7 cellular contexts compared by ENCODE assay signal in the genomic region with DNA sequence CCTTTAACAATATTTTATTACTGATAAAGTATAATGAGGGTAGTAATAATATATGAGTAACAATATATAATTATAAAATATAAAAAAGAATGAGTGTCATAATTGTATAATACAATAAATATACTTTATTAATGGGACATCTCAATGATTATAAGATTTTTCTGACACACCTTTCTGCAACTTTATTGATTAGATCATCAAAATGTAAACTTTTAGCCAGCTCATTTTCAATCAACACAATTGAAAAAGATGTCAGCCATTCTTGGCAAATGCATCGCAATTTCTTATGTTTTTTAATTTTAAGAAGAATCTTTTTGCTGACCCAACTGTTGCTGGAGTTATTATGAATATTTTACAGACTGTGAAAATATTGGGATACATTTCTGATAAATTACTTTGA.
"Had no signal": no experiment of that assay in that cellular context is flagged by ENCODE, and none has a peak within 500 bp of the region (broad histone marks: within the 10 kb centered on the region; RNA-seq: fewer than 3 reads in every experiment).

No MANE protein-coding gene starts in this region.

- H3K4me3 ChIP-seq: GM12878 had no signal

- ATAC-seq: GM12878 had no signal

- FAIRE-seq: GM12878, GM12891, GM12892, GM18507, GM19239 had no signal

- DNase-seq: GDM1, GF-D8 had no signal
